In genomic region chr20:63979549-63980316, GRCh38 we compare ENCODE assay signal across 1 cellular context.
TF ChIP-seq lines count a peak whose summit lies in the region.

SAMD10 (minus strand) TSS chr20:63979642; CDS start chr20:63979467, 175 bp downstream.

TF ChIP-seq in HepG2, 621 proteins besides CTCF, POLR2A, EP300 and RAD21 (continued from another document and continues in another):
- TF ChIP-seq, protein P1, sequence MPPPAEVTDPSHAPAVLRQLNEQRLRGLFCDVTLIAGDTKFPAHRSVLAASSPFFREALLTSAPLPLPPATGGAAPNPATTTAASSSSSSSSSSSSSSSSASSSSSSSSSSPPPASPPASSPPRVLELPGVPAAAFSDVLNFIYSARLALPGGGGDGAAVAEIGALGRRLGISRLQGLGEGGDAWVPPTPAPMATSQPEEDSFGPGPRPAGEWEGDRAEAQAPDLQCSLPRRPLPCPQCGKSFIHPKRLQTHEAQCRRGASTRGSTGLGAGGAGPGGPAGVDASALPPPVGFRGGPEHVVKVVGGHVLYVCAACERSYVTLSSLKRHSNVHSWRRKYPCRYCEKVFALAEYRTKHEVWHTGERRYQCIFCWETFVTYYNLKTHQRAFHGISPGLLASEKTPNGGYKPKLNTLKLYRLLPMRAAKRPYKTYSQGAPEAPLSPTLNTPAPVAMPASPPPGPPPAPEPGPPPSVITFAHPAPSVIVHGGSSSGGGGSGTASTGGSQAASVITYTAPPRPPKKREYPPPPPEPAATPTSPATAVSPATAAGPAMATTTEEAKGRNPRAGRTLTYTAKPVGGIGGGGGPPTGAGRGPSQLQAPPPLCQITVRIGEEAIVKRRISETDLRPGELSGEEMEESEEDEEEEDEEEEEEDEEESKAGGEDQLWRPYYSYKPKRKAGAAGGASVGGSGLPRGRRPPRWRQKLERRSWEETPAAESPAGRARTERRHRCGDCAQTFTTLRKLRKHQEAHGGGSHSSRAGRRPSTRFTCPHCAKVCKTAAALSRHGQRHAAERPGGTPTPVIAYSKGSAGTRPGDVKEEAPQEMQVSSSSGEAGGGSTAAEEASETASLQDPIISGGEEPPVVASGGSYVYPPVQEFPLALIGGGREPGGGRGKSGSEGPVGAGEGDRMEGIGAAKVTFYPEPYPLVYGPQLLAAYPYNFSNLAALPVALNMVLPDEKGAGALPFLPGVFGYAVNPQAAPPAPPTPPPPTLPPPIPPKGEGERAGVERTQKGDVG (CRISPR knock-in tag; IDR thresholded peaks at IDR 0.05; ENCODE audit: borderline replicate concordance), result no peak
- TF ChIP-seq ZSCAN31 (CRISPR knock-in tag; IDR thresholded peaks at IDR 0.05; ENCODE audit: low read depth) (no peak; the same call in 1 of the 2 replicates), ZNF720 (CRISPR knock-in tag; IDR thresholded peaks at IDR 0.05) (no peak), SP1 (IDR thresholded peaks at IDR 0.05) (no peak), SP1 (CRISPR knock-in tag; IDR thresholded peaks at IDR 0.05) (no peak; the same call in 1 of the 2 replicates), MTF2 (CRISPR knock-in tag; IDR thresholded peaks at IDR 0.05; ENCODE audit: borderline replicate concordance) (peak; percentile 68; the same call in 1 of the 2 replicates), RBM22 (optimal IDR thresholded peaks at IDR 0.05; ENCODE audit: low read length) (no peak), ZNF570 (CRISPR knock-in tag; IDR thresholded peaks at IDR 0.05; ENCODE audit: borderline replicate concordance) (no peak), ZZZ3 (CRISPR knock-in tag; IDR thresholded peaks at IDR 0.05; ENCODE audit: borderline replicate concordance) (no peak), ZNF101 (CRISPR knock-in tag; IDR thresholded peaks at IDR 0.05; ENCODE audit: borderline replicate concordance, low read depth) (no peak), ZNF136 (CRISPR knock-in tag; IDR thresholded peaks at IDR 0.05; ENCODE audit: low read depth) (no peak), CHD2 (IDR thresholded peaks at IDR 0.05; ENCODE audit: low read depth, low read length) (no peak), ZNF530 (CRISPR knock-in tag; IDR thresholded peaks at IDR 0.05; ENCODE audit: low read depth) (no peak), CREBL2 (CRISPR knock-in tag; IDR thresholded peaks at IDR 0.05; ENCODE audit: borderline replicate concordance) (no peak; the same call in 1 of the 2 replicates), MED13 (CRISPR knock-in tag; IDR thresholded peaks at IDR 0.05) (no peak), ZSCAN22 (CRISPR knock-in tag; IDR thresholded peaks at IDR 0.05) (no peak), KDM5B (CRISPR knock-in tag; IDR thresholded peaks at IDR 0.05; ENCODE audit: borderline replicate concordance) (peak; percentile 60), POLR2AphosphoS5 (IDR thresholded peaks at IDR 0.05; ENCODE audit: low read depth, low read length) (no peak; the same call in 1 of the 2 replicates), HOMEZ (CRISPR knock-in tag; IDR thresholded peaks at IDR 0.05; ENCODE audit: low read depth) (0 out of 2 replicates have a peak, but pooled peaks have one; percentile 46), ZNF513 (CRISPR knock-in tag; conservative IDR thresholded peaks at IDR 0.05) (no peak), ZNF432 (CRISPR knock-in tag; IDR thresholded peaks at IDR 0.05; ENCODE audit: borderline replicate concordance) (no peak), ZNF792 (CRISPR knock-in tag; IDR thresholded peaks at IDR 0.05) (peak; percentile 56; the same call in 1 of the 2 replicates), PAF1 (CRISPR knock-in tag; IDR thresholded peaks at IDR 0.05) (no peak), ZNF331 (CRISPR knock-in tag; IDR thresholded peaks at IDR 0.05) (no peak), TSC22D2 (CRISPR knock-in tag; IDR thresholded peaks at IDR 0.05; ENCODE audit: borderline replicate concordance) (0 out of 2 replicates have a peak, but pooled peaks have one; percentile 32), TEAD2 (CRISPR knock-in tag; IDR thresholded peaks at IDR 0.05) (no peak), CREM (IDR thresholded peaks at IDR 0.05) (no peak), CREM (CRISPR knock-in tag; IDR thresholded peaks at IDR 0.05) (no peak)
- TF ChIP-seq, protein P2, sequence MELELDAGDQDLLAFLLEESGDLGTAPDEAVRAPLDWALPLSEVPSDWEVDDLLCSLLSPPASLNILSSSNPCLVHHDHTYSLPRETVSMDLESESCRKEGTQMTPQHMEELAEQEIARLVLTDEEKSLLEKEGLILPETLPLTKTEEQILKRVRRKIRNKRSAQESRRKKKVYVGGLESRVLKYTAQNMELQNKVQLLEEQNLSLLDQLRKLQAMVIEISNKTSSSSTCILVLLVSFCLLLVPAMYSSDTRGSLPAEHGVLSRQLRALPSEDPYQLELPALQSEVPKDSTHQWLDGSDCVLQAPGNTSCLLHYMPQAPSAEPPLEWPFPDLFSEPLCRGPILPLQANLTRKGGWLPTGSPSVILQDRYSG (CRISPR knock-in tag; IDR thresholded peaks at IDR 0.05), result no peak
- TF ChIP-seq, protein P3, sequence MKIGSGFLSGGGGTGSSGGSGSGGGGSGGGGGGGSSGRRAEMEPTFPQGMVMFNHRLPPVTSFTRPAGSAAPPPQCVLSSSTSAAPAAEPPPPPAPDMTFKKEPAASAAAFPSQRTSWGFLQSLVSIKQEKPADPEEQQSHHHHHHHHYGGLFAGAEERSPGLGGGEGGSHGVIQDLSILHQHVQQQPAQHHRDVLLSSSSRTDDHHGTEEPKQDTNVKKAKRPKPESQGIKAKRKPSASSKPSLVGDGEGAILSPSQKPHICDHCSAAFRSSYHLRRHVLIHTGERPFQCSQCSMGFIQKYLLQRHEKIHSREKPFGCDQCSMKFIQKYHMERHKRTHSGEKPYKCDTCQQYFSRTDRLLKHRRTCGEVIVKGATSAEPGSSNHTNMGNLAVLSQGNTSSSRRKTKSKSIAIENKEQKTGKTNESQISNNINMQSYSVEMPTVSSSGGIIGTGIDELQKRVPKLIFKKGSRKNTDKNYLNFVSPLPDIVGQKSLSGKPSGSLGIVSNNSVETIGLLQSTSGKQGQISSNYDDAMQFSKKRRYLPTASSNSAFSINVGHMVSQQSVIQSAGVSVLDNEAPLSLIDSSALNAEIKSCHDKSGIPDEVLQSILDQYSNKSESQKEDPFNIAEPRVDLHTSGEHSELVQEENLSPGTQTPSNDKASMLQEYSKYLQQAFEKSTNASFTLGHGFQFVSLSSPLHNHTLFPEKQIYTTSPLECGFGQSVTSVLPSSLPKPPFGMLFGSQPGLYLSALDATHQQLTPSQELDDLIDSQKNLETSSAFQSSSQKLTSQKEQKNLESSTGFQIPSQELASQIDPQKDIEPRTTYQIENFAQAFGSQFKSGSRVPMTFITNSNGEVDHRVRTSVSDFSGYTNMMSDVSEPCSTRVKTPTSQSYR (CRISPR knock-in tag; IDR thresholded peaks at IDR 0.05; ENCODE audit: borderline replicate concordance), result no peak
- TF ChIP-seq, protein P4, sequence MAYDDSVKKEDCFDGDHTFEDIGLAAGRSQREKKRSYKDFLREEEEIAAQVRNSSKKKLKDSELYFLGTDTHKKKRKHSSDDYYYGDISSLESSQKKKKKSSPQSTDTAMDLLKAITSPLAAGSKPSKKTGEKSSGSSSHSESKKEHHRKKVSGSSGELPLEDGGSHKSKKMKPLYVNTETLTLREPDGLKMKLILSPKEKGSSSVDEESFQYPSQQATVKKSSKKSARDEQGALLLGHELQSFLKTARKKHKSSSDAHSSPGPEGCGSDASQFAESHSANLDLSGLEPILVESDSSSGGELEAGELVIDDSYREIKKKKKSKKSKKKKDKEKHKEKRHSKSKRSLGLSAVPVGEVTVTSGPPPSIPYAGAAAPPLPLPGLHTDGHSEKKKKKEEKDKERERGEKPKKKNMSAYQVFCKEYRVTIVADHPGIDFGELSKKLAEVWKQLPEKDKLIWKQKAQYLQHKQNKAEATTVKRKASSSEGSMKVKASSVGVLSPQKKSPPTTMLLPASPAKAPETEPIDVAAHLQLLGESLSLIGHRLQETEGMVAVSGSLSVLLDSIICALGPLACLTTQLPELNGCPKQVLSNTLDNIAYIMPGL (CRISPR knock-in tag; IDR thresholded peaks at IDR 0.05; ENCODE audit: borderline replicate concordance in 1 of 2, low read depth in 1 of 2), result no peak; a peak in 2 of 4 replicates
- TF ChIP-seq, protein P5, sequence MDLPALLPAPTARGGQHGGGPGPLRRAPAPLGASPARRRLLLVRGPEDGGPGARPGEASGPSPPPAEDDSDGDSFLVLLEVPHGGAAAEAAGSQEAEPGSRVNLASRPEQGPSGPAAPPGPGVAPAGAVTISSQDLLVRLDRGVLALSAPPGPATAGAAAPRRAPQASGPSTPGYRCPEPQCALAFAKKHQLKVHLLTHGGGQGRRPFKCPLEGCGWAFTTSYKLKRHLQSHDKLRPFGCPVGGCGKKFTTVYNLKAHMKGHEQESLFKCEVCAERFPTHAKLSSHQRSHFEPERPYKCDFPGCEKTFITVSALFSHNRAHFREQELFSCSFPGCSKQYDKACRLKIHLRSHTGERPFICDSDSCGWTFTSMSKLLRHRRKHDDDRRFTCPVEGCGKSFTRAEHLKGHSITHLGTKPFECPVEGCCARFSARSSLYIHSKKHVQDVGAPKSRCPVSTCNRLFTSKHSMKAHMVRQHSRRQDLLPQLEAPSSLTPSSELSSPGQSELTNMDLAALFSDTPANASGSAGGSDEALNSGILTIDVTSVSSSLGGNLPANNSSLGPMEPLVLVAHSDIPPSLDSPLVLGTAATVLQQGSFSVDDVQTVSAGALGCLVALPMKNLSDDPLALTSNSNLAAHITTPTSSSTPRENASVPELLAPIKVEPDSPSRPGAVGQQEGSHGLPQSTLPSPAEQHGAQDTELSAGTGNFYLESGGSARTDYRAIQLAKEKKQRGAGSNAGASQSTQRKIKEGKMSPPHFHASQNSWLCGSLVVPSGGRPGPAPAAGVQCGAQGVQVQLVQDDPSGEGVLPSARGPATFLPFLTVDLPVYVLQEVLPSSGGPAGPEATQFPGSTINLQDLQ (CRISPR knock-in tag; IDR thresholded peaks at IDR 0.05), result 0 out of 2 replicates have a peak, but pooled peaks have one; percentile 69
- TF ChIP-seq, protein P6, sequence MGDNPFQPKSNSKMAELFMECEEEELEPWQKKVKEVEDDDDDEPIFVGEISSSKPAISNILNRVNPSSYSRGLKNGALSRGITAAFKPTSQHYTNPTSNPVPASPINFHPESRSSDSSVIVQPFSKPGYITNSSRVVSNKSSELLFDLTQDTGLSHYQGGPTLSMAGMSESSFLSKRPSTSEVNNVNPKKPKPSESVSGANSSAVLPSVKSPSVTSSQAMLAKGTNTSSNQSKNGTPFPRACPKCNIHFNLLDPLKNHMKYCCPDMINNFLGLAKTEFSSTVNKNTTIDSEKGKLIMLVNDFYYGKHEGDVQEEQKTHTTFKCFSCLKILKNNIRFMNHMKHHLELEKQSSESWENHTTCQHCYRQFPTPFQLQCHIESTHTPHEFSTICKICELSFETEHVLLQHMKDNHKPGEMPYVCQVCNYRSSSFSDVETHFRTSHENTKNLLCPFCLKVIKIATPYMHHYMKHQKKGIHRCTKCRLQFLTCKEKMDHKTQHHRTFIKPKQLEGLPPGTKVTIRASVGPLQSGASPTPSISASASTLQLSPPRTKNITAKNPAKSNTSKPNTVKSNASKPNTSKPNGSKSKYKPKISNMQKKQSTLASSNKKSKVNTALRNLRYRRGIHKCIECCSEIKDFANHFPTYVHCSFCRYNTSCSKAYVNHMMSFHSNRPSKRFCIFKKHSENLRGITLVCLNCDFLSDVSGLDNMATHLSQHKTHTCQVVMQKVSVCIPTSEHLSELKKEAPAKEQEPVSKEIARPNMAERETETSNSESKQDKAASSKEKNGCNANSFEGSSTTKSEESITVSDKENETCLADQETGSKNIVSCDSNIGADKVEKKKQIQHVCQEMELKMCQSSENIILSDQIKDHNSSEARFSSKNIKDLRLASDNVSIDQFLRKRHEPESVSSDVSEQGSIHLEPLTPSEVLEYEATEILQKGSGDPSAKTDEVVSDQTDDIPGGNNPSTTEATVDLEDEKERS (CRISPR knock-in tag; IDR thresholded peaks at IDR 0.05), result no peak
- TF ChIP-seq, protein P7, sequence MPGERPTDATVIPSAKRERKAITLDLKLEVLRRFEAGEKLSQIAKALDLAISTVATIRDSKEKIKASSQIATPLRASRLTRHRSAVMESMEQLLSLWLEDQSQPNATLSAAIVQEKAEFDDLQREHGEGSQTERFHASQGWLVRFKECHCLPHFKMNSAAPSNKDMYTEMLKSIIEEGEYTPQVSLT (CRISPR knock-in tag; IDR thresholded peaks at IDR 0.05; ENCODE audit: borderline replicate concordance, low read depth), result no peak
- TF ChIP-seq, protein P8, sequence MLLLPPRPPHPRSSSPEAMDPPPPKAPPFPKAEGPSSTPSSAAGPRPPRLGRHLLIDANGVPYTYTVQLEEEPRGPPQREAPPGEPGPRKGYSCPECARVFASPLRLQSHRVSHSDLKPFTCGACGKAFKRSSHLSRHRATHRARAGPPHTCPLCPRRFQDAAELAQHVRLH (CRISPR knock-in tag; IDR thresholded peaks at IDR 0.05; ENCODE audit: borderline replicate concordance, low read depth), result no peak
- TF ChIP-seq, protein P9, sequence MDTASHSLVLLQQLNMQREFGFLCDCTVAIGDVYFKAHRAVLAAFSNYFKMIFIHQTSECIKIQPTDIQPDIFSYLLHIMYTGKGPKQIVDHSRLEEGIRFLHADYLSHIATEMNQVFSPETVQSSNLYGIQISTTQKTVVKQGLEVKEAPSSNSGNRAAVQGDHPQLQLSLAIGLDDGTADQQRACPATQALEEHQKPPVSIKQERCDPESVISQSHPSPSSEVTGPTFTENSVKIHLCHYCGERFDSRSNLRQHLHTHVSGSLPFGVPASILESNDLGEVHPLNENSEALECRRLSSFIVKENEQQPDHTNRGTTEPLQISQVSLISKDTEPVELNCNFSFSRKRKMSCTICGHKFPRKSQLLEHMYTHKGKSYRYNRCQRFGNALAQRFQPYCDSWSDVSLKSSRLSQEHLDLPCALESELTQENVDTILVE (CRISPR knock-in tag; IDR thresholded peaks at IDR 0.05), result 0 out of 2 replicates have a peak, but pooled peaks have one; percentile 21
